In genomic region chr10:91251430-91252056, GRCh38 we compare ENCODE assay signal across 9 cellular contexts. TPM values are rescaled to one million over a fixed set of nuclear protein-coding genes. Genes with fewer than 3 reads are reported as not detected.
DNase-seq lines count a peak whose midpoint lies in the region; ATAC-seq, FAIRE-seq and TF ChIP-seq lines count a peak whose summit lies in the region.
"Had no signal": no experiment of that assay in that cellular context is flagged by ENCODE, and none has a peak within 500 bp of the region (broad histone marks: within the 10 kb centered on the region; RNA-seq: fewer than 3 reads in every experiment).

No MANE protein-coding gene starts in this region.

- no peaks in the 10 kb centered on the region for H4K20me1 ChIP-seq in H1 (replicated peaks in 1 of 2; ENCODE audit: control insufficient read depth in 1 of 2, insufficient read depth in 2 of 2, low read length in 2 of 2)

- no peak for TF ChIP-seq POLR2A in H54 (IDR thresholded peaks at IDR 0.05; ENCODE audit: low read depth, low read length)
- TF ChIP-seq POLR2A in H1 (IDR thresholded peaks at IDR 0.05; ENCODE audit: control extremely low read depth in 1 of 2, low read depth in 2 of 2, low read length in 2 of 2): no peak

- peak; percentile 95 to 96 for TF ChIP-seq RAD21 in H1 (IDR thresholded peaks at IDR 0.05 in 1 of 2, conservative IDR thresholded peaks at IDR 0.05 in 1 of 2; ENCODE audit: low read depth in 2 of 2, low read length in 2 of 2)

- H3K36me3 ChIP-seq in H1 (ENCODE audit: control insufficient read depth in 2 of 4, insufficient read depth in 4 of 4, low read length in 3 of 4): no peaks in the 10 kb centered on the region
- H3K36me3 ChIP-seq in mesenchymal stem cell (ENCODE audit: control insufficient read depth in 1 of 2, insufficient read depth in 2 of 2, low read depth in 1 of 2, low read length in 2 of 2): peaks cover 6 to 39% of the 10 kb centered on the region in 2 experiments

- no peak overlapping the region for H2BK12ac ChIP-seq in H1 (ENCODE audit: low read depth, low read length)
- no peak overlapping the region for H2BK12ac ChIP-seq in mesenchymal stem cell (ENCODE audit: low read length in 2 of 2)

- FAIRE-seq in D721Med (lab: Jason Lieb, UNC) (peak; percentile 88), H54 (lab: Jason Lieb, UNC) (peak; percentile 93), H1 (lab: Jason Lieb, UNC) (peak; percentile 72)

- H2AFZ ChIP-seq in H1 (ENCODE audit: low read length) (no peak overlapping the region), mesenchymal stem cell (ENCODE audit: low read depth, low read length) (no peak overlapping the region)

- no peak overlapping the region for H4K8ac ChIP-seq in H1 (ENCODE audit: extremely low read depth, insufficient read depth, low read length)
- no peak overlapping the region for H4K8ac ChIP-seq in mesenchymal stem cell (ENCODE audit: low read length)

- no peak overlapping the region for H3K23ac ChIP-seq in H1 (ENCODE audit: insufficient read length)
- no peak overlapping the region for H3K23ac ChIP-seq in mesenchymal stem cell (ENCODE audit: low read length in 2 of 2)

- H3K18ac ChIP-seq in H1 (ENCODE audit: extremely low read depth, low read length) (no peak overlapping the region), mesenchymal stem cell (ENCODE audit: low read depth in 1 of 2, low read length in 2 of 2) (no peak overlapping the region)

- no peak overlapping the region for H3K4ac ChIP-seq in H1 (replicated peaks; ENCODE audit: insufficient read length, low read depth, low read length)
- H3K4ac ChIP-seq in mesenchymal stem cell (ENCODE audit: low read depth in 1 of 2, low read length in 2 of 2): no peak overlapping the region

- POLR2A ChIA-PET in H1 (lab: Charles Lee; ENCODE audit: partially characterized antibody): no interaction called here

- H2BK5ac ChIP-seq in H1 (ENCODE audit: low read depth, low read length): no peak overlapping the region
- H2BK5ac ChIP-seq in mesenchymal stem cell (ENCODE audit: low read depth, low read length, poor library complexity, severe bottlenecking): no peak overlapping the region

- H3K23me2 ChIP-seq in H1 (ENCODE audit: low read depth, low read length): 0 out of 2 replicates have a peak, but pooled peaks cover 1% of the 10 kb centered on the region

- H3K27me3 ChIP-seq in H1 (replicated peaks in 1 of 4; ENCODE audit: control insufficient read depth in 3 of 4, extremely low read depth in 1 of 4, insufficient read depth in 3 of 4, low read length in 3 of 4) (no peaks in the 10 kb centered on the region), mesenchymal stem cell (ENCODE audit: control insufficient read depth in 1 of 2, insufficient read depth in 1 of 2, low read length in 2 of 2) (no peaks in the 10 kb centered on the region)

- peaks cover 0 to 4% of the 10 kb centered on the region in 2 experiments; a peak in 1 of 4 replicates for H3K9me3 ChIP-seq in H1 (ENCODE audit: insufficient read depth in 2 of 2, low read depth in 1 of 2, low read length in 1 of 2)
- no peaks in the 10 kb centered on the region for H3K9me3 ChIP-seq in mesenchymal stem cell (ENCODE audit: control insufficient read depth, low read length)

- H3K79me2 ChIP-seq in H1 (ENCODE audit: control insufficient read depth in 1 of 2, insufficient read depth in 2 of 2, low read length in 2 of 2): no peaks in the 10 kb centered on the region

- H4K91ac ChIP-seq in H1 (replicated peaks; ENCODE audit: insufficient read length, low read length) (no peak overlapping the region), mesenchymal stem cell (ENCODE audit: low read length) (no peak overlapping the region)

- no peak overlapping the region for H3K27ac Mint-ChIP-seq in stimulated activated effector memory CD8-positive, alpha-beta T cell treated with anti-CD3 and anti-CD28 coated beads, Interleukin-12 subunit alpha, Interleukin-12 subunit beta, amount 100 ng/mL, for 72 hours
- H3K27ac Mint-ChIP-seq: activated naive CD4-positive, alpha-beta T cell treated with anti-CD3 and anti-CD28 coated beads, Interleukin-2, amount 50 U/mL, for 72 hours had no signal

- no peaks in the 10 kb centered on the region for H3K9me3 Mint-ChIP-seq in stimulated activated effector memory CD8-positive, alpha-beta T cell treated with anti-CD3 and anti-CD28 coated beads, Interleukin-12 subunit alpha, Interleukin-12 subunit beta, amount 100 ng/mL, for 72 hours
- H3K9me3 Mint-ChIP-seq: activated naive CD4-positive, alpha-beta T cell treated with anti-CD3 and anti-CD28 coated beads, Interleukin-2, amount 50 U/mL, for 72 hours had no signal

- H3K4me2 ChIP-seq in H1 (ENCODE audit: insufficient read depth in 1 of 2, low read depth in 2 of 2, low read length in 2 of 2) (no peak overlapping the region), mesenchymal stem cell (ENCODE audit: low read length, poor library complexity, severe bottlenecking) (no peak overlapping the region)

- H3K14ac ChIP-seq in H1 (ENCODE audit: insufficient read length) (no peak overlapping the region), mesenchymal stem cell (ENCODE audit: low read length in 2 of 2) (no peak overlapping the region)

- DNase-seq in D721Med (ENCODE audit: insufficient read length, low spot score) (no peak), H54 (ENCODE audit: insufficient read length, low spot score) (peak; percentile 11), NCI-H2227 (lab: John Stamatoyannopoulos, UW; ENCODE audit: unreplicated experiment) (peak; percentile 40), H1 (ENCODE audit: low read depth in 1 of 2, low spot score in 2 of 2) (no peak), mesenchymal stem cell (peak; percentile 69)
- peak; percentile 43 for DNase-seq in activated CD4-positive, alpha-beta T cell treated with anti-CD3 and anti-CD28 coated beads, Interleukin-2, amount 50 U/mL, for 1 hour
- no peak for DNase-seq in stimulated activated effector memory CD8-positive, alpha-beta T cell treated with anti-CD3 and anti-CD28 coated beads, Interleukin-12 subunit alpha, Interleukin-12 subunit beta, amount 100 ng/mL, for 72 hours (ENCODE audit: low spot score in 2 of 2)

- no peaks in the 10 kb centered on the region for H3K79me1 ChIP-seq in H1 (ENCODE audit: low read depth, low read length)
- H3K79me1 ChIP-seq in mesenchymal stem cell (replicated peaks; ENCODE audit: low read length, poor library complexity, severe bottlenecking): peaks cover 3% of the 10 kb centered on the region

- H3K4me1 ChIP-seq in H1 (replicated peaks in 1 of 4; ENCODE audit: control insufficient read depth in 3 of 4, insufficient read depth in 4 of 4, low read length in 3 of 4) (peaks cover 0 to 4% (median 0%) of the 10 kb centered on the region in 4 experiments; a peak in 2 of 7 replicates), mesenchymal stem cell (ENCODE audit: control insufficient read depth, insufficient read depth, low read depth, low read length) (no peaks in the 10 kb centered on the region)

- H3K27ac ChIP-seq in H1 (ENCODE audit: low read depth, low read length): no peak overlapping the region
- H3K27ac ChIP-seq in mesenchymal stem cell (ENCODE audit: low read length, poor library complexity, severe bottlenecking): no peak overlapping the region

- H3K9ac ChIP-seq in H1 (replicated peaks in 1 of 4; ENCODE audit: extremely low read depth in 1 of 4, low read depth in 3 of 4, low read length in 3 of 4) (no peak overlapping the region), mesenchymal stem cell (ENCODE audit: low read length) (no peak overlapping the region)

- H3K36me3 Mint-ChIP-seq in stimulated activated effector memory CD8-positive, alpha-beta T cell treated with anti-CD3 and anti-CD28 coated beads, Interleukin-12 subunit alpha, Interleukin-12 subunit beta, amount 100 ng/mL, for 72 hours: peaks cover 58% of the 10 kb centered on the region

- peak; percentile 65 for ATAC-seq in stimulated activated effector memory CD8-positive, alpha-beta T cell treated with anti-CD3 and anti-CD28 coated beads, Interleukin-12 subunit alpha, Interleukin-12 subunit beta, amount 100 ng/mL, for 72 hours
- no peak for ATAC-seq in GM19467 (IDR thresholded peaks at IDR 0.05; ENCODE audit: unreplicated experiment)

- TF ChIP-seq EP300 in H1 (IDR thresholded peaks at IDR 0.05; ENCODE audit: borderline replicate concordance in 1 of 2, low read depth in 2 of 2, low read length in 2 of 2): no peak

- H2AK5ac ChIP-seq in H1 (ENCODE audit: low read depth, low read length) (no peak overlapping the region), mesenchymal stem cell (ENCODE audit: low read length, severe bottlenecking) (no peak overlapping the region)

- H3K56ac ChIP-seq in H1 (replicated peaks; ENCODE audit: insufficient read length, low read depth, low read length): no peak overlapping the region

- no peak overlapping the region for H2BK120ac ChIP-seq in H1 (replicated peaks; ENCODE audit: low read depth, low read length)
- H2BK120ac ChIP-seq in mesenchymal stem cell (ENCODE audit: low read depth, low read length): no peak overlapping the region

- CTCF ChIA-PET in H1 (lab: Charles Lee; ENCODE audit: partially characterized antibody): interaction anchor here (0.6 to 10.7 kb wide), 43 partner anchors 9 to 442 kb away, joined by 3 to 125 read pairs (median 5); partner anchors contain the start of gene PCGF5

- no peak overlapping the region for H2BK15ac ChIP-seq in H1 (ENCODE audit: low read length)
- no peak overlapping the region for H2BK15ac ChIP-seq in mesenchymal stem cell (ENCODE audit: low read depth, poor library complexity, severe bottlenecking)

- no peak overlapping the region for H4K5ac ChIP-seq in H1 (ENCODE audit: insufficient read length, low read depth, low read length)

- H3K4me1 Mint-ChIP-seq in stimulated activated effector memory CD8-positive, alpha-beta T cell treated with anti-CD3 and anti-CD28 coated beads, Interleukin-12 subunit alpha, Interleukin-12 subunit beta, amount 100 ng/mL, for 72 hours: no peaks in the 10 kb centered on the region

- H3K4me3 ChIP-seq in H1 (ENCODE audit: extremely low read depth in 1 of 4, insufficient read depth in 2 of 4, low read depth in 3 of 4, low read length in 4 of 4): no peak overlapping the region
- no peak overlapping the region for H3K4me3 ChIP-seq in mesenchymal stem cell (ENCODE audit: insufficient read depth in 1 of 2, low read depth in 1 of 2, low read length in 2 of 2)

- H3K4me3 Mint-ChIP-seq in stimulated activated effector memory CD8-positive, alpha-beta T cell treated with anti-CD3 and anti-CD28 coated beads, Interleukin-12 subunit alpha, Interleukin-12 subunit beta, amount 100 ng/mL, for 72 hours: no peak overlapping the region

- TF ChIP-seq CTCF in D721Med (IDR thresholded peaks at IDR 0.05; ENCODE audit: insufficient read depth, missing control alignments) (peak; percentile 86), H1 (IDR thresholded peaks at IDR 0.05; ENCODE audit: control extremely low read depth in 1 of 3, insufficient read depth in 1 of 3, low read depth in 1 of 3, low read length in 3 of 3) (peak in 2 of 3 experiments; percentile 76 to 81; a peak in 3 of 4 replicates)

- no peak overlapping the region for H2BK20ac ChIP-seq in H1 (ENCODE audit: low read length)

RNA-seq across cellular contexts. Expression of gene PCGF5, which starts 31.1 kb away (rescaled TPM):
- 5.8 and 6.1 TPM in 2 replicates for total RNA-seq in H1 (2021; fragmentation: NEBNext Ultra II Directional; extraction: Animal tissue kit (Norgen Biotek cat#: 25700))
- polyA plus RNA-seq in H1 (2011; rRNA removed): 4.8 and 8.4 TPM in 2 replicates
- polyA plus RNA-seq in H1 (2011; cell fraction: cytosol; rRNA removed): 5.6 TPM
- polyA plus RNA-seq in H1 (2011; cell fraction: nucleus; rRNA removed): 1.7 TPM
- 5.2 to 6.8 TPM (median 6.1 TPM) in 4 replicates for polyA plus RNA-seq in H1 (2012, experiment 1 of 2)
- polyA plus RNA-seq in H1 (2012, experiment 2 of 2): 7.1 TPM
- polyA plus RNA-seq in H1 (2013, experiment 1 of 2): 11.4 TPM
- 11.6 TPM for polyA plus RNA-seq in H1 (2013, experiment 2 of 2)
- polyA minus RNA-seq in H1 (2011; rRNA and poly(A)+ RNA removed): 2.4 and 2.7 TPM in 2 replicates
- polyA minus RNA-seq in H1 (2011; cell fraction: cytosol; rRNA and poly(A)+ RNA removed): 1.4 TPM
- polyA minus RNA-seq in H1 (2011; cell fraction: nucleus; rRNA and poly(A)+ RNA removed): 4.2 TPM
- 33.6 TPM for polyA plus RNA-seq in mesenchymal stem cell (2013, experiment 1 of 2)
- 33.7 TPM for polyA plus RNA-seq in mesenchymal stem cell (2013, experiment 2 of 2)

Comparison
In these comparisons a context has a peak if more than half of its experiments do, and no peak if none do; other contexts are left out.
1. DNase-seq: peak in H54 (single experiment), NCI-H2227 (single experiment), activated CD4-positive, alpha-beta T cell treated with anti-CD3 and anti-CD28 coated beads, Interleukin-2, amount 50 U/mL, for 1 hour (single experiment) and mesenchymal stem cell (single experiment); none in D721Med (single experiment), H1 (0 of 2) and stimulated activated effector memory CD8-positive, alpha-beta T cell treated with anti-CD3 and anti-CD28 coated beads, Interleukin-12 subunit alpha, Interleukin-12 subunit beta, amount 100 ng/mL, for 72 hours (0 of 2).